Comparison of ENCODE assay signal across 15 cellular contexts in genomic region chr11:61810671-61811175, GRCh38. TPM values are rescaled to one million over a fixed set of nuclear protein-coding genes. Genes with fewer than 3 reads are reported as not detected.
DNase-seq lines count a peak whose midpoint lies in the region; ATAC-seq lines count a peak whose summit lies in the region.
"Had no signal": no experiment of that assay in that cellular context is flagged by ENCODE, and none has a peak within 500 bp of the region (broad histone marks: within the 10 kb centered on the region; RNA-seq: fewer than 3 reads in every experiment).

No MANE protein-coding gene starts in this region.

- peaks cover 30% of the 10 kb centered on the region for H3K4me1 Mint-ChIP-seq in dendritic cell treated with granulocyte-macrophage colony-stimulating factor and Interleukin-4, amounts not matched to agents 40 ng/mL and 50 ng/mL, for 4 days (ENCODE audit: low read depth)

- H3K27me3 Mint-ChIP-seq in dendritic cell treated with granulocyte-macrophage colony-stimulating factor and Interleukin-4, amounts not matched to agents 40 ng/mL and 50 ng/mL, for 4 days, result no peaks in the 10 kb centered on the region
- H3K27me3 Mint-ChIP-seq: B cell had no signal

- no peak for ATAC-seq in GM21515 (IDR thresholded peaks at IDR 0.05; ENCODE audit: unreplicated experiment)
- ATAC-seq: GM23338, HCT116 had no signal

- peaks cover 100% of the 10 kb centered on the region for H3K36me3 Mint-ChIP-seq in dendritic cell treated with granulocyte-macrophage colony-stimulating factor and Interleukin-4, amounts not matched to agents 40 ng/mL and 50 ng/mL, for 4 days (ENCODE audit: low read depth)
- H3K36me3 Mint-ChIP-seq: CD8-positive, alpha-beta memory T cell had no signal

- in situ Hi-C loops in G401 (cut with HindIII; ENCODE audit: low sequenced_read_pairs), result no loop called here

- intact Hi-C loops in dendritic cell treated with granulocyte-macrophage colony-stimulating factor and Interleukin-4, amounts not matched to agents 40 ng/mL and 50 ng/mL, for 4 days (cut with micrococcal nuclease), result no loop called here

- H3K27ac Mint-ChIP-seq in dendritic cell treated with granulocyte-macrophage colony-stimulating factor and Interleukin-4, amounts not matched to agents 40 ng/mL and 50 ng/mL, for 4 days, result peak overlapping the region; percentile 23
- H3K27ac Mint-ChIP-seq: B cell; CD4-positive, CD25-positive, alpha-beta regulatory T cell; CD8-positive, alpha-beta memory T cell; GM23338; H9 had no signal

- DNase-seq in G401 (ENCODE audit: low spot score) (peak; percentile 56), cerebellar cortex (ENCODE audit: low spot score) (peak; percentile 46), putamen (ENCODE audit: low spot score) (no peak), UCSD-AML1 (lab: John Stamatoyannopoulos, UW; ENCODE audit: unreplicated experiment) (no peak)
- DNase-seq: CD4-positive, CD25-positive, alpha-beta regulatory T cell; CD8-positive, alpha-beta memory T cell; DMS 273 treated with DMSO at 0.1 percent for 48 hours; DMS79; EL; H9 had no signal

- H3K4me3 Mint-ChIP-seq in dendritic cell treated with granulocyte-macrophage colony-stimulating factor and Interleukin-4, amounts not matched to agents 40 ng/mL and 50 ng/mL, for 4 days, result no peak overlapping the region
- H3K4me3 Mint-ChIP-seq: B cell; CD4-positive, CD25-positive, alpha-beta regulatory T cell; GM23338; H9 had no signal

- no peaks in the 10 kb centered on the region for H3K9me3 Mint-ChIP-seq in dendritic cell treated with granulocyte-macrophage colony-stimulating factor and Interleukin-4, amounts not matched to agents 40 ng/mL and 50 ng/mL, for 4 days
- H3K9me3 Mint-ChIP-seq: CD4-positive, CD25-positive, alpha-beta regulatory T cell; CD8-positive, alpha-beta memory T cell; GM23338 had no signal

RNA-seq across cellular contexts. Expression of gene FADS1, which starts 6.1 kb away (rescaled TPM):
- 131 and 148 TPM in 2 replicates for total RNA-seq in G401 (2014; rRNA removed; shearing (Covaris generic))

RNA-seq across cellular contexts. Expression of gene FADS2, which starts 17.4 kb away (rescaled TPM):
- 222 and 244 TPM in 2 replicates for total RNA-seq in G401 (2014; rRNA removed; shearing (Covaris generic))

RNA-seq across cellular contexts. Expression of gene FEN1, which starts 18.0 kb away (rescaled TPM):
- total RNA-seq in G401 (2014; rRNA removed; shearing (Covaris generic)), result 94.5 and 105 TPM in 2 replicates

RNA-seq across cellular contexts. Expression of gene TMEM258, which starts 18.3 kb away (rescaled TPM):
- total RNA-seq in G401 (2014; rRNA removed; shearing (Covaris generic)), result 41.4 and 66.0 TPM in 2 replicates

RNA-seq across cellular contexts. Expression of gene MYRF, which starts 58.3 kb away (rescaled TPM):
- 0.71 and 1.4 TPM in 2 replicates for total RNA-seq in G401 (2014; rRNA removed; shearing (Covaris generic))

Comparison
In these comparisons a context has a peak if more than half of its experiments do, and no peak if none do; other contexts are left out.
1. DNase-seq: peak in G401 (single experiment) and cerebellar cortex (single experiment); none in putamen (single experiment) and UCSD-AML1 (single experiment).